27 cellular contexts compared by ENCODE assay signal in genomic region chr13:39881887-39882286, GRCh38.
DNase-seq lines count a peak whose midpoint lies in the region; TF ChIP-seq lines count a peak whose summit lies in the region.
"Had no signal": no experiment of that assay in that cellular context is flagged by ENCODE, and none has a peak within 500 bp of the region (broad histone marks: within the 10 kb centered on the region; RNA-seq: fewer than 3 reads in every experiment).

No MANE protein-coding gene starts in this region.

- DNase-seq in HCEC 1CT (peak; percentile 24), brain microvascular endothelial cell (no peak), fibroblast of pulmonary artery (ENCODE audit: low read depth) (peak; percentile 32), smooth muscle cell (lab: John Stamatoyannopoulos, UW; ENCODE audit: unreplicated experiment) (no peak), activated gamma-delta T cell treated with Interleukin-2 at 50 U/mL for 16 hours (no peak), GM19238 (ENCODE audit: insufficient read length, low spot score) (no peak)
- no peak for DNase-seq in stimulated activated CD4-positive, alpha-beta T cell treated with anti-CD3 and anti-CD28 coated beads, Interleukin-4, amount 100 ng/mL, for 1 hour
- DNase-seq: activated CD4-positive, alpha-beta T cell treated with anti-CD3 and anti-CD28 coated beads for 36 hours; activated CD8-positive, alpha-beta T cell treated with anti-CD3 and anti-CD28 coated beads for 36 hours; amygdala; endodermal cell; esophagus squamous epithelium; GM23248; hippocampal formation; left colon; NCI-H146; NCI-H446; NCI-H774; ovary; SIG-M5; stimulated activated naive CD4-positive, alpha-beta T cell; T1000; upper lobe of right lung had no signal

- no peaks in the 10 kb centered on the region for H3K27me3 ChIP-seq in brain microvascular endothelial cell (replicated peaks)
- H3K27me3 ChIP-seq in smooth muscle cell (ENCODE audit: low read depth) = no peaks in the 10 kb centered on the region
- H3K27me3 ChIP-seq: cardiac muscle cell, esophagus squamous epithelium, ovary, upper lobe of right lung had no signal

- H3K36me3 ChIP-seq in brain microvascular endothelial cell (replicated peaks) (no peaks in the 10 kb centered on the region), smooth muscle cell (ENCODE audit: low read depth) (peaks cover 5% of the 10 kb centered on the region)
- H3K36me3 ChIP-seq: cardiac muscle cell, esophagus squamous epithelium, ovary, upper lobe of right lung had no signal

- no peaks in the 10 kb centered on the region for H3K4me1 ChIP-seq in smooth muscle cell (ENCODE audit: low read depth)
- H3K4me1 ChIP-seq: upper lobe of right lung had no signal

- no peak overlapping the region for H3K9ac ChIP-seq in smooth muscle cell (ENCODE audit: low read depth)
- H3K9ac ChIP-seq: GM23248 had no signal

- no peak for TF ChIP-seq CTCF in brain microvascular endothelial cell (IDR thresholded peaks at IDR 0.05; ENCODE audit: low read depth, low read length, missing control alignments)
- no peak for TF ChIP-seq CTCF in fibroblast of pulmonary artery (IDR thresholded peaks at IDR 0.05; ENCODE audit: low read length, missing control alignments)
- TF ChIP-seq CTCF in smooth muscle cell (IDR thresholded peaks at IDR 0.05; ENCODE audit: borderline replicate concordance, insufficient read depth, poor library complexity, severe bottlenecking) = no peak

- peak overlapping the region; percentile 8 for H3K27ac ChIP-seq in brain microvascular endothelial cell
- H3K27ac ChIP-seq in smooth muscle cell (ENCODE audit: low read depth) = no peak overlapping the region
- H3K27ac ChIP-seq: cardiac muscle cell, coronary artery, esophagus squamous epithelium, GM23248, ovary, upper lobe of right lung, VCaP had no signal

- peak overlapping the region; percentile 9 for H3K4me2 ChIP-seq in smooth muscle cell

- H3K79me2 ChIP-seq in smooth muscle cell (ENCODE audit: low read depth) = no peaks in the 10 kb centered on the region

- in situ Hi-C loops in brain microvascular endothelial cell (cut with HindIII; ENCODE audit: low pct_ligation_motif_present, low sequenced_read_pairs) = no loop called here

- H4K20me1 ChIP-seq in smooth muscle cell (ENCODE audit: low read depth) = no peaks in the 10 kb centered on the region

- H3K4me3 ChIP-seq in brain microvascular endothelial cell (ENCODE audit: low read depth, low read length) (no peak overlapping the region), fibroblast of pulmonary artery (replicated peaks; ENCODE audit: low read depth, low read length) (no peak overlapping the region), smooth muscle cell (no peak overlapping the region)
- H3K4me3 ChIP-seq: cardiac muscle cell, coronary artery, esophagus squamous epithelium, GM23248, ovary, skin epidermis, upper lobe of right lung had no signal

- H2AFZ ChIP-seq in smooth muscle cell (ENCODE audit: low read depth) = no peak overlapping the region
- H2AFZ ChIP-seq: GM23248 had no signal

- H3F3A ChIP-seq in smooth muscle cell (ENCODE audit: low read depth) = peaks cover 6% of the 10 kb centered on the region

- 43% methylated on average over 1 of the region's 1 CpG for WGBS in smooth muscle cell (ENCODE audit: low lambda C conversion rate)

- no peaks in the 10 kb centered on the region for H3K9me3 ChIP-seq in smooth muscle cell (replicated peaks; ENCODE audit: low read depth)
- H3K9me3 ChIP-seq: upper lobe of right lung had no signal

Comparison
In these comparisons a context has a peak if more than half of its experiments do, and no peak if none do; other contexts are left out.
1. DNase-seq: peak in HCEC 1CT (single experiment) and fibroblast of pulmonary artery (single experiment); none in brain microvascular endothelial cell (single experiment), smooth muscle cell (single experiment), activated gamma-delta T cell treated with Interleukin-2 at 50 U/mL for 16 hours (single experiment), GM19238 (single experiment) and stimulated activated CD4-positive, alpha-beta T cell treated with anti-CD3 and anti-CD28 coated beads, Interleukin-4, amount 100 ng/mL, for 1 hour (single experiment).